ENCODE assay signal across 8 cellular contexts in genomic region chr6:117906905-117907599, GRCh38. TPM values are rescaled to one million over a fixed set of nuclear protein-coding genes. Genes with fewer than 3 reads are reported as not detected.
DNase-seq lines count a peak whose midpoint lies in the region; ATAC-seq and TF ChIP-seq lines count a peak whose summit lies in the region.

Gene SLC35F1 (plus strand): TSS chr6:117907264.

- no peak within 1 kb of the TSS for H3K27ac ChIP-seq in AG04450 (ENCODE audit: low read depth, low read length)

- POLR2A ChIA-PET in AG04450 (lab: Yijun Ruan, JAX): no interaction called here

- DNase-seq in AG04450 (ENCODE audit: low read depth, low spot score) (no peak), NCI-H524 (lab: John Stamatoyannopoulos, UW) (peak; percentile 63 to 69), adipocyte (ENCODE audit: low read depth) (peak; percentile 45), hepatic stellate cell (ENCODE audit: low spot score) (peak; percentile 29), putamen (ENCODE audit: low spot score) (peak; percentile 44), middle frontal gyrus (ENCODE audit: extremely low spot score, low spot score) (no peak)

- H3K27me3 ChIP-seq in AG04450 (ENCODE audit: control insufficient read depth, insufficient read depth, low read length): peaks cover 19% of the 10 kb centered on the region
- peaks cover 38% of the 10 kb centered on the region for H3K27me3 ChIP-seq in adipocyte (replicated peaks; ENCODE audit: control insufficient read depth, insufficient read depth, low read length)

- ATAC-seq in GM18499 (IDR thresholded peaks at IDR 0.05; ENCODE audit: insufficient read depth, unreplicated experiment) (peak; percentile 26), HG02970 (IDR thresholded peaks at IDR 0.05; ENCODE audit: low FRiP score, unreplicated experiment) (peak; percentile 71)

- peak within 1 kb of the TSS; percentile 51 for H3K4me3 ChIP-seq in AG04450 (ENCODE audit: low read depth, low read length)
- H3K4me3 ChIP-seq in adipocyte (ENCODE audit: low read length): peak within 1 kb of the TSS; percentile 63

- no peaks in the 10 kb centered on the region for H3K4me1 ChIP-seq in adipocyte (ENCODE audit: control insufficient read depth, insufficient read depth, low read length)

- TF ChIP-seq CTCF in AG04450 (IDR thresholded peaks at IDR 0.05; ENCODE audit: low read depth, low read length): peak; percentile 39

- no peaks in the 10 kb centered on the region for H3K36me3 ChIP-seq in adipocyte (ENCODE audit: control insufficient read depth, insufficient read depth, low read length, severe bottlenecking)

- H3K9ac ChIP-seq in adipocyte (ENCODE audit: low read length): no peak within 1 kb of the TSS

- CTCF ChIA-PET in AG04450 (lab: Charles Lee): no interaction called here

- peaks cover 6% of the 10 kb centered on the region; the same call in 1 of the 2 replicates for H3K9me3 ChIP-seq in AG04450 (ENCODE audit: control insufficient read depth, insufficient read depth, low read length)
- H3K9me3 ChIP-seq in adipocyte (ENCODE audit: control insufficient read depth, low read length): peaks cover 6% of the 10 kb centered on the region

RNA-seq across cellular contexts. Expression of gene SLC35F1, which starts in this region (rescaled TPM):
- polyA plus RNA-seq in AG04450 (2011; rRNA removed): 0.07 and 0.14 TPM in 2 replicates
- polyA minus RNA-seq in AG04450 (2011; rRNA and poly(A)+ RNA removed): 0.05 and 0.13 TPM in 2 replicates

Comparison
In these comparisons a context has a peak if more than half of its experiments do, and no peak if none do; other contexts are left out.
1. DNase-seq: peak in NCI-H524 (2 of 2), adipocyte (single experiment), hepatic stellate cell (single experiment) and putamen (single experiment); none in AG04450 (single experiment) and middle frontal gyrus (single experiment).